ENCODE assay signal across 11 cellular contexts in the genomic region with DNA sequence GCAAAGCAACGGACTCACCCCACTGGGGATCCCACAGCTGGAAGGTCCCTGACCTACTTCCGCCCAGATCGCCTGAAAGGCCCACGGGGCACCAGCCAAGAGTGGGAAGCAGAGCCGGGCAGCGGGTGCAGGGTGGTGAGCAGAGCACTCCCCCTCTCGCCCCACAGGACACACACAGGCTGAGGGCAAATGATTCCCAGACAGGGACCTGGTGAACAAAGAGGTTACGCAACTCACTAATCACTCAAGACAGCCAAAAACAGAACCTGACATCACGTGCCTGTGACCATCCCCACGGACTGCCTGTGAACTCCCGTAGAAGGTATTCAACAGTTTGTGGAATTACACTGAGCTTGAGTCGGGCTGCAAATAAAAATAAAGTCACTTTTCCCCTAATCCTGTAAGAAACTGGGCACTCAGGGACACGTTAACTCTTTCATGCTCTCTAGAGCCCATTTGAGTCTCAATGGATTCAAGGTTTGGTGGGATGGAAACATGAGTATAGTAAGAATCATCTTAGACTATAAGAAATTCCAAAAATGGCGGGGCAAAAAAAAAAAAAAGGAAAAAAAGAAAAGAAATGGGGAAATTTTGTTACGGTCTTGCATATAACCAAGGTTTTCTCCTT.
DNase-seq lines count a peak whose midpoint lies in the region; ATAC-seq and TF ChIP-seq lines count a peak whose summit lies in the region.
"Had no signal": no experiment of that assay in that cellular context is flagged by ENCODE, and none has a peak within 500 bp of the region (broad histone marks: within the 10 kb centered on the region; RNA-seq: fewer than 3 reads in every experiment).

No MANE protein-coding gene starts in this region.

- H3K36me3 ChIP-seq in GM23248 (ENCODE audit: low read depth) (no peaks in the 10 kb centered on the region), Panc1 (ENCODE audit: control insufficient read depth, insufficient read depth, low read length) (no peaks in the 10 kb centered on the region), heart right ventricle (no peaks in the 10 kb centered on the region)

- H3K27me3 ChIP-seq in GM23248 (replicated peaks; ENCODE audit: insufficient read depth) (no peaks in the 10 kb centered on the region), Panc1 (ENCODE audit: control insufficient read depth, insufficient read depth, low read length) (no peaks in the 10 kb centered on the region), heart right ventricle (peaks cover 0 to 29% (median 6%) of the 10 kb centered on the region in 7 donors)

- H3K4me3 ChIP-seq in GM23248 (no peak overlapping the region), Panc1 (ENCODE audit: low read depth in 2 of 2, low read length in 2 of 2) (peak overlapping the region; percentile 1 to 53; a peak in 3 of 4 replicates), heart right ventricle (peak overlapping the region in 3 of 10 donors; percentile 8 to 31 (median 15)), retinal pigment epithelial cell (ENCODE audit: low read length) (peak overlapping the region; percentile 3)
- H3K4me3 ChIP-seq: skin epidermis had no signal

- peak; percentile 12 for DNase-seq in GM23248
- DNase-seq in Panc1 (ENCODE audit: low read depth, low spot score), result no peak
- peak in 1 of 2 donors; percentile 31 for DNase-seq in heart right ventricle
- no peak for DNase-seq in retinal pigment epithelial cell (ENCODE audit: low read depth)
- no peak for DNase-seq in stimulated activated CD4-positive, alpha-beta T cell treated with anti-CD3 and anti-CD28 coated beads, Interleukin-1b, Interleukin-23, amount 100 ng/mL, for 48 hours
- DNase-seq in GM19240 (ENCODE audit: insufficient read length, low spot score), result no peak
- no peak for DNase-seq in ecto neural progenitor cell (ENCODE audit: low spot score)
- DNase-seq: NCI-H524; stimulated activated naive CD4-positive, alpha-beta T cell had no signal

- 82 to 86% methylated on average over 14 to 15 of the region's 15 CpGs for WGBS in GM23248 (ENCODE audit: low coverage in 1 of 2, low lambda C conversion rate in 2 of 2, missing lambda C conversion rate in 2 of 2), 2 experiments
- 46 to 49% methylated on average over 15 of the region's 15 CpGs for WGBS in heart right ventricle, 2 donors

- TSS peak; percentile 8 for BruUV-seq in Panc1 (replicated peaks; lab: Mats Ljungman, UMichigan)

- ATAC-seq in Panc1 (no peak), heart right ventricle (peak; percentile 29 to 74 (median 70)), HG02759 (IDR thresholded peaks at IDR 0.05; ENCODE audit: unreplicated experiment) (no peak)

- H3K4me2 ChIP-seq in GM23248 (ENCODE audit: unreplicated experiment), result no peak overlapping the region

- H2AFZ ChIP-seq in GM23248, result no peak overlapping the region

- no peak overlapping the region for H3K9ac ChIP-seq in GM23248

- POLR2A ChIA-PET in Panc1 (lab: Charles Lee), result no interaction called here

- intact Hi-C loops in Panc1 (cut with micrococcal nuclease; ENCODE audit: unreplicated experiment), result loop anchor here (5.0 kb wide), 1 partner anchor 395 kb away; the partner anchor contains the start of gene SOX9
- intact Hi-C loops in heart right ventricle (cut with DNase I), result loop anchor here in 5 of 10 donors (5.0 to 10.0 kb wide), 4 partner anchors 322 to 395 kb away; partner anchors contain the start of gene SOX9 (in 4 of the 5)

- no peak overlapping the region for H3K27ac ChIP-seq in GM23248
- H3K27ac ChIP-seq in Panc1 (ENCODE audit: low read length), result peak overlapping the region; percentile 90
- peak overlapping the region in 3 of 10 donors; percentile 9 to 27 (median 21) for H3K27ac ChIP-seq in heart right ventricle
- H3K27ac ChIP-seq: skin epidermis had no signal

- H3K9me3 ChIP-seq in GM23248 (ENCODE audit: low read depth) (no peaks in the 10 kb centered on the region), Panc1 (ENCODE audit: control insufficient read depth, insufficient read depth, low read depth, low read length) (no peaks in the 10 kb centered on the region), heart right ventricle (no peaks in the 10 kb centered on the region)

- no peaks in the 10 kb centered on the region for H3F3A ChIP-seq in GM23248 (ENCODE audit: insufficient read depth)

- no peaks in the 10 kb centered on the region for H3K9me2 ChIP-seq in GM23248 (ENCODE audit: insufficient read depth)

- H3K79me2 ChIP-seq in GM23248 (ENCODE audit: insufficient read depth), result peaks cover 82% of the 10 kb centered on the region

- peaks cover 12% of the 10 kb centered on the region for H3K4me1 ChIP-seq in GM23248 (ENCODE audit: insufficient read depth)
- peaks cover 89% of the 10 kb centered on the region for H3K4me1 ChIP-seq in Panc1 (ENCODE audit: control insufficient read depth, insufficient read depth, low read length)
- peaks cover 0 to 29% (median 10%) of the 10 kb centered on the region in 9 donors for H3K4me1 ChIP-seq in heart right ventricle

- CTCF ChIA-PET in Panc1 (lab: Charles Lee), result interaction anchor here (0.7 kb wide), 1 partner anchor 707 kb away, joined by 5 read pairs; no protein-coding TSS in a partner anchor

- H4K20me1 ChIP-seq in GM23248 (ENCODE audit: insufficient read depth), result no peaks in the 10 kb centered on the region

- in situ Hi-C loops in GM23248 (cut with MboI) (loop anchor here (25.0 kb wide), 1 partner anchor 380 kb away; no protein-coding TSS in a partner anchor), Panc1 (cut with HindIII; ENCODE audit: low pct_unique_long_range_greater_than_20kb, low sequenced_read_pairs) (no loop called here)

- TF ChIP-seq CTCF in Panc1 (IDR thresholded peaks at IDR 0.05), result no peak
- no peak for TF ChIP-seq CTCF in heart right ventricle (IDR thresholded peaks at IDR 0.05)
- TF ChIP-seq CTCF in retinal pigment epithelial cell (conservative IDR thresholded peaks at IDR 0.05; ENCODE audit: low read depth, low read length), result peak; percentile 11

Comparison
In these comparisons a context has a peak if more than half of its experiments do, and no peak if none do; other contexts are left out.
1. ATAC-seq: peak in heart right ventricle (8 of 8); none in Panc1 (single experiment) and HG02759 (single experiment).